In genomic region chr9:113221800-113222481, GRCh38 we compare ENCODE assay signal across 8 cellular contexts. TPM values are rescaled to one million over a fixed set of nuclear protein-coding genes. Genes with fewer than 3 reads are reported as not detected.
DNase-seq lines count a peak whose midpoint lies in the region; ATAC-seq lines count a peak whose summit lies in the region.

No MANE protein-coding gene starts in this region.

- no peaks in the 10 kb centered on the region for H3K9me3 Mint-ChIP-seq in effector memory CD8-positive, alpha-beta T cell
- H3K9me3 Mint-ChIP-seq in naive B cell, result no peaks in the 10 kb centered on the region

- peak overlapping the region; percentile 88 for H3K4me3 ChIP-seq in H7 (ENCODE audit: insufficient read depth, low read depth, low read length)

- peaks cover 22 to 52% of the 10 kb centered on the region in 2 donors for H3K4me1 Mint-ChIP-seq in effector memory CD8-positive, alpha-beta T cell (ENCODE audit: low read depth in 2 of 2)
- peaks cover 27 to 47% (median 41%) of the 10 kb centered on the region in 3 donors for H3K4me1 Mint-ChIP-seq in naive B cell

- peak overlapping the region; percentile 95 to 98 for H3K27ac Mint-ChIP-seq in effector memory CD8-positive, alpha-beta T cell
- peak overlapping the region in 4 of 6 donors; percentile 94 to 98 (median 98) for H3K27ac Mint-ChIP-seq in naive B cell

- peak overlapping the region; percentile 95 to 97 for H3K4me3 Mint-ChIP-seq in effector memory CD8-positive, alpha-beta T cell
- H3K4me3 Mint-ChIP-seq in naive B cell, result peak overlapping the region; percentile 92 to 100 (median 97)

- no peaks in the 10 kb centered on the region for H3K27me3 ChIP-seq in H7 (ENCODE audit: control insufficient read depth, insufficient read depth, low read length)

- no peak for DNase-seq in H7
- peak; percentile 62 for DNase-seq in RKO (ENCODE audit: low spot score)
- no peak for DNase-seq in effector memory CD8-positive, alpha-beta T cell
- DNase-seq in naive B cell, result no peak
- no peak for DNase-seq in activated CD8-positive, alpha-beta memory T cell treated with anti-CD3 and anti-CD28 coated beads, Interleukin-2, amount 50 U/mL, for 4 hours

- ATAC-seq in effector memory CD8-positive, alpha-beta T cell (replicated peaks), result no peak
- ATAC-seq in naive B cell (ENCODE audit: low read depth in 2 of 2) (no peak), HG02981 (IDR thresholded peaks at IDR 0.05; ENCODE audit: unreplicated experiment) (no peak), HG02840 (IDR thresholded peaks at IDR 0.05; ENCODE audit: low FRiP score, unreplicated experiment) (no peak), HG03442 (IDR thresholded peaks at IDR 0.05; ENCODE audit: unreplicated experiment) (no peak)

- H3K36me3 Mint-ChIP-seq in effector memory CD8-positive, alpha-beta T cell (ENCODE audit: insufficient read depth), result peaks cover 19% of the 10 kb centered on the region
- H3K36me3 Mint-ChIP-seq in naive B cell, result no peaks in the 10 kb centered on the region

- no peaks in the 10 kb centered on the region for H3K36me3 ChIP-seq in H7 (replicated peaks; ENCODE audit: control insufficient read depth, insufficient read depth, low read length)

- no peaks in the 10 kb centered on the region for H3K27me3 Mint-ChIP-seq in effector memory CD8-positive, alpha-beta T cell
- no peaks in the 10 kb centered on the region for H3K27me3 Mint-ChIP-seq in naive B cell

RNA-seq across cellular contexts. Expression of gene SLC31A1, which starts 0.6 kb away (rescaled TPM):
- total RNA-seq in H7 (2014; rRNA removed; shearing (Covaris generic)), result 21.8 and 26.7 TPM in 2 replicates
- polyA plus RNA-seq in naive B cell (ENCODE audit: low read depth in 6 of 6), result 1 to 10 TPM in 5 of 6 donors, not detected in 1; 1.5 to 2.7 (median 2.0) TPM

RNA-seq across cellular contexts. Expression of gene FKBP15, which starts 0.9 kb away (rescaled TPM):
- 12.9 and 15.2 TPM in 2 replicates for total RNA-seq in H7 (2014; rRNA removed; shearing (Covaris generic))
- polyA plus RNA-seq in naive B cell (ENCODE audit: low read depth in 6 of 6), result 10 to 100 TPM in 4 of 6 donors, 1 to 10 TPM in 2; 1.9 to 19.7 (median 11.1) TPM

RNA-seq across cellular contexts. Expression of gene CDC26, which starts 53.4 kb away (rescaled TPM):
- total RNA-seq in H7 (2014; rRNA removed; shearing (Covaris generic)), result 36.0 and 40.8 TPM in 2 replicates
- polyA plus RNA-seq in naive B cell (ENCODE audit: low read depth in 6 of 6), result 100 to 1,000 TPM in 5 of 6 donors, 10 to 100 TPM in 1; 99.0 to 184 (median 138) TPM

RNA-seq across cellular contexts. Expression of gene PRPF4, which starts 53.5 kb away (rescaled TPM):
- total RNA-seq in H7 (2014; rRNA removed; shearing (Covaris generic)), result 34.5 and 38.4 TPM in 2 replicates
- 10 to 100 TPM in 5 of 6 donors, 1 to 10 TPM in 1; 8.2 to 28.2 (median 22.4) TPM for polyA plus RNA-seq in naive B cell (ENCODE audit: low read depth in 6 of 6)
